20 cellular contexts compared by ENCODE assay signal in the genomic region with DNA sequence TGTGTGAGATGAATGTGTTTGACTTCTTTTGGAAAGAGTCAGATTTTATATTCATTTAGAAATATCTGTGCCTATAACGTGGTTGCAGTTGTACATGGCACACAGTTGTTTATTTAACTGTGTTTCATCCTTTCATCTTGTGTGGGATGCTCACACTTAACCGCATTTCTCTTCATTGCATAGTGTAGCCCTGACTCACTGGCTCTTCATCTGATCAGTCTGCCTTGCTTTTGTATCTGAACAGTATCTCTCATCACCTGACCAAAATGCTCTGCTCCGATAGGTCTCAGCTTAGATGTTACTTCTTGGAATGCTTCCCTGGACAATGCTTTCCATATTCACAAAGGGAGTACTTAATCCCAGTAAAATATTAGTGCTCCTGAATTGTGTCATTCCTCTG.
A peak's percentile ranks its signal among the peaks of the same experiment; 100 is the strongest.
DNase-seq lines count a peak whose midpoint lies in the region; ATAC-seq and TF ChIP-seq lines count a peak whose summit lies in the region.
"Had no signal": no experiment of that assay in that cellular context is flagged by ENCODE, and none has a peak within 500 bp of the region (broad histone marks: within the 10 kb centered on the region; RNA-seq: fewer than 3 reads in every experiment).

No MANE protein-coding gene starts in this region.

- H3K4me1 ChIP-seq in PC-3 (ENCODE audit: insufficient read depth, low read length) (no peaks in the 10 kb centered on the region), left lung (no peaks in the 10 kb centered on the region)
- H3K4me1 ChIP-seq: BE2C, colonic mucosa, lower lobe of right lung had no signal

- no peak overlapping the region for H2AFZ ChIP-seq in PC-3 (ENCODE audit: low read length)

- TF ChIP-seq CTCF in PC-3 (conservative IDR thresholded peaks at IDR 0.05; ENCODE audit: low read depth, low read length) (no peak), chondrocyte (IDR thresholded peaks at IDR 0.05) (no peak), left lung (IDR thresholded peaks at IDR 0.05) (no peak)

- H3K9ac ChIP-seq in PC-3 (ENCODE audit: low read length): no peak overlapping the region

- POLR2A ChIA-PET in PC-3 (lab: Charles Lee; ENCODE audit: unreplicated experiment): no interaction called here

- H3K4me3 Mint-ChIP-seq in chondrocyte (ENCODE audit: unreplicated experiment): no peak overlapping the region
- H3K4me3 Mint-ChIP-seq: H9, T-helper 17 cell had no signal

- CTCF ChIA-PET in PC-3 (lab: Charles Lee): no interaction called here

- H3K27ac Mint-ChIP-seq in chondrocyte (ENCODE audit: unreplicated experiment): peak overlapping the region; percentile 1
- H3K27ac Mint-ChIP-seq: H9, T-helper 17 cell had no signal

- no peak overlapping the region for H3K4me3 ChIP-seq in PC-3 (ENCODE audit: low read length)
- H3K4me3 ChIP-seq in left lung: no peak overlapping the region
- H3K4me3 ChIP-seq: colonic mucosa, gastroesophageal sphincter, lower lobe of right lung, ovary had no signal

- no peaks in the 10 kb centered on the region for H3K79me2 ChIP-seq in PC-3 (ENCODE audit: low read length)

- H4K20me1 ChIP-seq in PC-3 (ENCODE audit: low read length): no peaks in the 10 kb centered on the region

- H3K9me3 ChIP-seq in PC-3 (ENCODE audit: low read length): no peaks in the 10 kb centered on the region
- H3K9me3 ChIP-seq in left lung: no peaks in the 10 kb centered on the region
- H3K9me3 ChIP-seq: BE2C, colonic mucosa, gastroesophageal sphincter, lower lobe of right lung, ovary had no signal

- no peaks in the 10 kb centered on the region for H3K9me2 ChIP-seq in PC-3 (replicated peaks; ENCODE audit: low read length)

- no peaks in the 10 kb centered on the region for H3K27me3 Mint-ChIP-seq in chondrocyte (ENCODE audit: low read depth)

- 0 out of 2 replicates have a peak, but pooled peaks cover 5% of the 10 kb centered on the region for H3K27me3 ChIP-seq in PC-3 (ENCODE audit: low read length)
- no peaks in the 10 kb centered on the region for H3K27me3 ChIP-seq in left lung
- H3K27me3 ChIP-seq: BE2C, colonic mucosa, gastroesophageal sphincter, ovary had no signal

- no TSS peak for BruUV-seq in PC-3 (replicated peaks; lab: Mats Ljungman, UMichigan)

- intact Hi-C loops in PC-3 (cut with micrococcal nuclease) (no loop called here), left lung (cut with DNase I) (no loop called here)

- H3K27ac ChIP-seq in PC-3 (ENCODE audit: low read length): no peak overlapping the region
- H3K27ac ChIP-seq in left lung: no peak overlapping the region
- H3K27ac ChIP-seq: colonic mucosa, lower lobe of right lung, ovary had no signal

- peaks cover 34% of the 10 kb centered on the region for H3K4me1 Mint-ChIP-seq in chondrocyte (ENCODE audit: low read depth)
- H3K4me1 Mint-ChIP-seq: T-helper 17 cell had no signal

- DNase-seq in EL: peak; percentile 88
- DNase-seq in PC-3: peak; percentile 13
- DNase-seq in chondrocyte (ENCODE audit: low spot score): no peak
- DNase-seq in renal cortical epithelial cell (ENCODE audit: low read depth): peak; percentile 51
- no peak for DNase-seq in left lung
- no peak for DNase-seq in T-helper 9 cell
- no peak for DNase-seq in COR-L47 (lab: John Stamatoyannopoulos, UW)
- DNase-seq: activated CD8-positive, alpha-beta memory T cell treated with anti-CD3 and anti-CD28 coated beads for 24 hours; BE2C; colonic mucosa; H9; lower lobe of right lung; NCI-H1417 treated with DMSO at 0.1 percent for 48 hours; NK-92 treated with Interleukin-12 subunit alpha and Interleukin-12 subunit beta, amount 100 ng/mL, for 24 hours; ovary; Right ventricle myocardium superior; stimulated activated CD4-positive, alpha-beta T cell treated with anti-CD3 and anti-CD28 coated beads, Interleukin-4, amount 100 ng/mL, for 1 hour; T-helper 17 cell had no signal

- peaks cover 3% of the 10 kb centered on the region for H3K36me3 Mint-ChIP-seq in chondrocyte (ENCODE audit: low read depth)

- H3K36me3 ChIP-seq in PC-3 (ENCODE audit: low read depth, low read length) (no peaks in the 10 kb centered on the region), left lung (no peaks in the 10 kb centered on the region)
- H3K36me3 ChIP-seq: BE2C, colonic mucosa, gastroesophageal sphincter, lower lobe of right lung, ovary had no signal

- ATAC-seq in PC-3 (no peak), left lung (no peak), HG02571 (IDR thresholded peaks at IDR 0.05; ENCODE audit: unreplicated experiment) (no peak)
- ATAC-seq: gastroesophageal sphincter, lower lobe of right lung, T-helper 17 cell had no signal

- H3F3A ChIP-seq in PC-3 (ENCODE audit: low read length, unreplicated experiment): no peaks in the 10 kb centered on the region

- no peaks in the 10 kb centered on the region for H3K9me3 Mint-ChIP-seq in chondrocyte (ENCODE audit: low read depth)
- H3K9me3 Mint-ChIP-seq: H9 had no signal

- no peak overlapping the region for H3K4me2 ChIP-seq in PC-3 (ENCODE audit: low read length)

Comparison
In these comparisons a context has a peak if more than half of its experiments do, and no peak if none do; other contexts are left out.
1. DNase-seq: peak in EL (single experiment), PC-3 (single experiment) and renal cortical epithelial cell (single experiment); none in chondrocyte (single experiment), left lung (0 of 2), T-helper 9 cell (single experiment) and COR-L47 (single experiment).